In the genomic region with DNA sequence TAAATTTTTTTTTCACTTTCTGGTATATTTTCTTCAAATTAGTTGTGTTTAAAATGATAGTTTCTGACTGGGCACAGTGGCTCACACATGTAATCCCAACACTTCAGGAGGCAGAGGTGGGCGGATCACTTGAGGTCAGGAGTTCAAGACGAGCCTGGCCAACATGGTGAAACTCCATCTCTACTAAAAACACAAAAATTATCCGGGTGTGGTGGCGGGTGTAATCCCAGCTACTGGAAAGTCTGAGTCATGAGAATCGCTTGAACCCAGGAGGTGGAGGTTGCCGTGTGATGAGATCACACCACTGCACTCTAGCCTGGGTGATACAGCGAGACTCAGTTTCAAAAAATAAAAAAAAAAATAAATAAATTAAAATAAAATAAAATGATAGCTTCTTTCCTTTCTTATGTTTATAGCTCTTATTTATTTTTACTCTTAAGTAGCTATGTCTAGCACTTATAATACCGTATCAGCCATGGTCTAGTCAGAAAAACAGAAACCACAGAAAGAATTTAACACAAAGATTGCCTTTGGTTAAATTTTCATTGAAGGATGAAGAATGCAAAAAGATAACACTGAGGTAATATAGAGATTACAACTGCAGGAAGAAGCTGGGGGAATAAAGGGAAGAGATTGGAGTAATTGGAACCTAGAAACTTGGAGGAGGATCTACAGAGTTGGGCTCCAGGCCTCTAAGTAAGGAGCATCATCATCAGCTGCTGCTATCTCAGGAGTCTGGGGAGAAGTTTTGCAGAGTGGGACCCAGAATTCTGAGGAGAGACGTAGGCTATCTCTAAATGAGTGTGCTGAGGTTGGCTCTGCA, we compare ENCODE assay signal across 11 cellular contexts. TPM values are rescaled to one million over a fixed set of nuclear protein-coding genes. Genes with fewer than 3 reads are reported as not detected.
A peak's percentile ranks its signal among the peaks of the same experiment; 100 is the strongest.
DNase-seq lines count a peak whose midpoint lies in the region; ATAC-seq and TF ChIP-seq lines count a peak whose summit lies in the region.
"Had no signal": no experiment of that assay in that cellular context is flagged by ENCODE, and none has a peak within 500 bp of the region (broad histone marks: within the 10 kb centered on the region; RNA-seq: fewer than 3 reads in every experiment).

No MANE protein-coding gene starts in this region.

- H3K4me1 ChIP-seq in ACC112 (ENCODE audit: control insufficient read depth, insufficient read depth, low read length, unreplicated experiment) (peaks cover 26% of the 10 kb centered on the region), foreskin keratinocyte (peaks cover 4% of the 10 kb centered on the region)
- H3K4me1 ChIP-seq: right atrium auricular region had no signal

- peak overlapping the region; percentile 94 for H3K27ac ChIP-seq in ACC112 (ENCODE audit: low read depth, low read length)
- peak overlapping the region; percentile 27 for H3K27ac ChIP-seq in foreskin keratinocyte
- H3K27ac ChIP-seq: right atrium auricular region had no signal

- CTCF ChIA-PET in HEK293T (lab: Yijun Ruan, JAX) = no interaction called here

- peak overlapping the region; percentile 80 for H2AFZ ChIP-seq in ACC112 (ENCODE audit: low read length, unreplicated experiment)

- TF ChIP-seq CTCF in astrocyte of the cerebellum (IDR thresholded peaks at IDR 0.05; ENCODE audit: low read depth, low read length, missing control alignments) (no peak), foreskin keratinocyte (conservative IDR thresholded peaks at IDR 0.05) (no peak), omental fat pad (IDR thresholded peaks at IDR 0.05) (no peak)

- no peaks in the 10 kb centered on the region for H3K27me3 ChIP-seq in ACC112 (ENCODE audit: insufficient read depth, low read length)
- H3K27me3 ChIP-seq in foreskin keratinocyte = no peaks in the 10 kb centered on the region
- H3K27me3 ChIP-seq: right atrium auricular region had no signal

- ATAC-seq in foreskin keratinocyte (no peak), omental fat pad (ENCODE audit: low FRiP score) (no peak)
- ATAC-seq: T-cell had no signal

- H3K4me3 ChIP-seq in ACC112 (ENCODE audit: low read depth, low read length) (no peak overlapping the region), astrocyte of the cerebellum (ENCODE audit: low read depth, low read length) (no peak overlapping the region)
- H3K4me3 ChIP-seq: right atrium auricular region had no signal

- POLR2A ChIA-PET in HEK293T (lab: Yijun Ruan, JAX) = no interaction called here

- in situ Hi-C loops in astrocyte of the cerebellum (cut with HindIII; ENCODE audit: low sequenced_read_pairs) = no loop called here

- DNase-seq in HEK293T (ENCODE audit: extremely low spot score) (no peak), astrocyte of the cerebellum (ENCODE audit: low read depth) (peak; percentile 15), foreskin keratinocyte (peak in 1 of 2 donors; percentile 35), NCI-H748 (lab: John Stamatoyannopoulos, UW; ENCODE audit: unreplicated experiment) (no peak), omental fat pad (ENCODE audit: low spot score) (no peak), COLO829 (ENCODE audit: low spot score) (no peak)
- no peak for DNase-seq in activated CD8-positive, alpha-beta memory T cell treated with anti-CD3 and anti-CD28 coated beads, Interleukin-2, amount 50 U/mL, for 48 hours
- DNase-seq: NCI-H1694 treated with DMSO at 0.1 percent for 48 hours, T-cell had no signal

- H3K36me3 ChIP-seq in ACC112 (ENCODE audit: insufficient read depth, low read length) = no peaks in the 10 kb centered on the region
- H3K36me3 ChIP-seq: right atrium auricular region had no signal

- no peaks in the 10 kb centered on the region for H3K79me2 ChIP-seq in ACC112 (ENCODE audit: control insufficient read depth, insufficient read depth, low read length, unreplicated experiment)

TF ChIP-seq in HEK293T, 16 proteins besides CTCF, POLR2A, EP300 and RAD21:
- TF ChIP-seq ZNF384 (IDR thresholded peaks at IDR 0.05) (no peak), L3MBTL2 (conservative IDR thresholded peaks at IDR 0.05) (no peak), FOXK2 (IDR thresholded peaks at IDR 0.05) (no peak), SP1 (IDR thresholded peaks at IDR 0.05) (no peak), BHLHE40 (IDR thresholded peaks at IDR 0.05; ENCODE audit: borderline replicate concordance) (no peak), CTBP1 (IDR thresholded peaks at IDR 0.05; ENCODE audit: borderline replicate concordance) (peak; percentile 51; the same call in 1 of the 2 replicates)
- TF ChIP-seq, protein P1, sequence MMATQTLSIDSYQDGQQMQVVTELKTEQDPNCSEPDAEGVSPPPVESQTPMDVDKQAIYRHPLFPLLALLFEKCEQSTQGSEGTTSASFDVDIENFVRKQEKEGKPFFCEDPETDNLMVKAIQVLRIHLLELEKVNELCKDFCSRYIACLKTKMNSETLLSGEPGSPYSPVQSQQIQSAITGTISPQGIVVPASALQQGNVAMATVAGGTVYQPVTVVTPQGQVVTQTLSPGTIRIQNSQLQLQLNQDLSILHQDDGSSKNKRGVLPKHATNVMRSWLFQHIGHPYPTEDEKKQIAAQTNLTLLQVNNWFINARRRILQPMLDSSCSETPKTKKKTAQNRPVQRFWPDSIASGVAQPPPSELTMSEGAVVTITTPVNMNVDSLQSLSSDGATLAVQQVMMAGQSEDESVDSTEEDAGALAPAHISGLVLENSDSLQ (IDR thresholded peaks at IDR 0.05) = no peak

RNA-seq across cellular contexts. Expression of a gene that starts 54.7 kb away (rescaled TPM):
- total RNA-seq in foreskin keratinocyte = 76.3 and 106 TPM in 2 replicates
- polyA plus RNA-seq in foreskin keratinocyte = 35.3 and 42.0 TPM in 2 replicates
- total RNA-seq in omental fat pad = 10 to 100 TPM in 1 of 4 donors, 1 to 10 TPM in 3; 5.7 to 12.6 (median 7.4) TPM
